25 cellular contexts compared by ENCODE assay signal in the genomic region with DNA sequence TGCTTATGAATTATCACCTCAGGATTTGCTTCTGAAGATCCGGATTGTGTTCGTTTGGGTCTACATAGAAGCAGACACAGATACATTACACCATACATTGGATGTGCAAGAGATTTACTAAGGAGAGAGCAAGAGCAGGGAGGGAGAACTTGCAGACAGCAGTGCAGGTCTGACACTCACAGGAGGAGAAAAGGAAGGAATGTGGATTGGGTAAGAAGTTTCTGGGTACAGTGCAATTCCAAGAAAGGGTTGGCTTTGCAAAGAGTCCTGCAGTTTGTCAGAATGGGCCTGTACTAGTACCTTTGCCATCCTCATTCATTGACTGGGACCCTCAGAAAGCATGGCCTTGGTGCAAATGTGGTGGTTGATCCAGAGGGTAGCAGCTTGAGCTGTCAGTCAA. TPM values are rescaled to one million over a fixed set of nuclear protein-coding genes. Genes with fewer than 3 reads are reported as not detected.
DNase-seq lines count a peak whose midpoint lies in the region; ATAC-seq and TF ChIP-seq lines count a peak whose summit lies in the region.
"Had no signal": no experiment of that assay in that cellular context is flagged by ENCODE, and none has a peak within 500 bp of the region (broad histone marks: within the 10 kb centered on the region; RNA-seq: fewer than 3 reads in every experiment).

No MANE protein-coding gene starts in this region.

- no peak for ATAC-seq in stimulated activated naive CD8-positive, alpha-beta T cell treated with anti-CD3 and anti-CD28 coated beads, Interleukin-15, amount 100 ng/mL, for 72 hours
- no peak for ATAC-seq in GM19035 (IDR thresholded peaks at IDR 0.05; ENCODE audit: unreplicated experiment)
- ATAC-seq: HCT116, Right ventricle myocardium inferior, SK-N-SH treated with all-trans-retinoic acid at 6 μM for 48 hours had no signal

- H3K79me1 ChIP-seq in H9 (ENCODE audit: insufficient read depth, low read depth, low read length, poor library complexity, severe bottlenecking) (no peaks in the 10 kb centered on the region), mesenchymal stem cell (replicated peaks; ENCODE audit: low read length, poor library complexity, severe bottlenecking) (peaks cover 10% of the 10 kb centered on the region)

- no peaks in the 10 kb centered on the region; a peak in 1 of 5 replicates for H3K9me3 Mint-ChIP-seq in H9
- H3K9me3 Mint-ChIP-seq in endodermal cell: peaks cover under 1% of the 10 kb centered on the region
- no peaks in the 10 kb centered on the region for H3K9me3 Mint-ChIP-seq in stimulated activated naive CD8-positive, alpha-beta T cell treated with anti-CD3 and anti-CD28 coated beads, Interleukin-15, amount 100 ng/mL, for 72 hours

- H3K23me2 ChIP-seq in H9 (ENCODE audit: insufficient read length, low read depth, low read length, poor library complexity, severe bottlenecking): peaks cover 4% of the 10 kb centered on the region

- no peak overlapping the region for H2AK5ac ChIP-seq in H9 (ENCODE audit: insufficient read length, low read length)
- no peak overlapping the region for H2AK5ac ChIP-seq in mesenchymal stem cell (ENCODE audit: low read length, severe bottlenecking)

- DNase-seq in H9 (no peak), endodermal cell (peak; percentile 58), iris pigment epithelial cell (ENCODE audit: low read depth) (peak; percentile 10), mesenchymal stem cell (no peak), NCI-H2081 treated with DMSO at 0.1 percent for 48 hours (lab: John Stamatoyannopoulos, UW) (no peak)
- DNase-seq in stimulated activated naive CD8-positive, alpha-beta T cell treated with anti-CD3 and anti-CD28 coated beads, Interleukin-15, amount 100 ng/mL, for 72 hours: no peak
- DNase-seq: CD4-positive, CD25-positive, alpha-beta regulatory T cell; GM23248; IMR-90; MV-4-11; NCI-H1105 treated with DMSO at 0.1 percent for 48 hours; NCI-H146; NCI-H1930; NCI-H446; NCI-H524 treated with DMSO at 0.1 percent for 48 hours; NCI-H82; NK-92 treated with Interleukin-12 subunit alpha and Interleukin-12 subunit beta, amount 100 ng/mL, for 24 hours; PC-9; SJCRH30 had no signal

- H3K9me3 ChIP-seq in H9 (ENCODE audit: control insufficient read depth, low read depth, low read length) (no peaks in the 10 kb centered on the region), HUES64 (ENCODE audit: insufficient read depth, low read depth, low read length) (no peaks in the 10 kb centered on the region), endodermal cell (ENCODE audit: control insufficient read depth, low read length) (no peaks in the 10 kb centered on the region), mesenchymal stem cell (ENCODE audit: control insufficient read depth, low read length) (no peaks in the 10 kb centered on the region)
- H3K9me3 ChIP-seq: BLaER1, SJCRH30 had no signal

- H3K4me3 Mint-ChIP-seq in H9 (no peak overlapping the region), endodermal cell (no peak overlapping the region)
- H3K4me3 Mint-ChIP-seq in stimulated activated naive CD8-positive, alpha-beta T cell treated with anti-CD3 and anti-CD28 coated beads, Interleukin-15, amount 100 ng/mL, for 72 hours: no peak overlapping the region

- H2BK5ac ChIP-seq in H9 (ENCODE audit: insufficient read length, low read length) (no peak overlapping the region), mesenchymal stem cell (ENCODE audit: low read depth, low read length, poor library complexity, severe bottlenecking) (no peak overlapping the region)

- H2BK15ac ChIP-seq in H9 (ENCODE audit: low read depth, low read length) (no peak overlapping the region), mesenchymal stem cell (ENCODE audit: low read depth, poor library complexity, severe bottlenecking) (no peak overlapping the region)

- H3K56ac ChIP-seq in H9 (ENCODE audit: insufficient read length, low read depth, low read length): no peak overlapping the region

- H3K79me2 ChIP-seq in H9 (ENCODE audit: insufficient read depth, low read length): no peaks in the 10 kb centered on the region

- no peak overlapping the region for H3K27ac ChIP-seq in H9 (ENCODE audit: insufficient read length, low read depth, low read length)
- H3K27ac ChIP-seq in HUES64 (ENCODE audit: low read depth, low read length): peak overlapping the region; percentile 38; the same call in 1 of the 2 replicates
- no peak overlapping the region for H3K27ac ChIP-seq in endodermal cell (ENCODE audit: low read depth, low read length)
- H3K27ac ChIP-seq in mesenchymal stem cell (ENCODE audit: low read length, poor library complexity, severe bottlenecking): no peak overlapping the region
- H3K27ac ChIP-seq: BLaER1, GM23248, PC-9, SJCRH30 had no signal

- H4K5ac ChIP-seq in H9 (ENCODE audit: insufficient read length, low read depth, low read length): no peak overlapping the region

- H2BK12ac ChIP-seq in H9 (ENCODE audit: insufficient read length, low read depth, low read length): no peak overlapping the region
- H2BK12ac ChIP-seq in mesenchymal stem cell (ENCODE audit: low read length in 2 of 2): no peak overlapping the region

- H3K18ac ChIP-seq in H9 (ENCODE audit: insufficient read length, low read depth, low read length) (no peak overlapping the region), mesenchymal stem cell (ENCODE audit: low read depth in 1 of 2, low read length in 2 of 2) (no peak overlapping the region)

- H3K36me3 ChIP-seq in HUES64 (ENCODE audit: insufficient read depth, low read length) (no peaks in the 10 kb centered on the region), endodermal cell (ENCODE audit: control insufficient read depth, insufficient read depth, low read length) (no peaks in the 10 kb centered on the region), mesenchymal stem cell (ENCODE audit: control insufficient read depth in 1 of 2, insufficient read depth in 2 of 2, low read depth in 1 of 2, low read length in 2 of 2) (no peaks in the 10 kb centered on the region)
- H3K36me3 ChIP-seq: BLaER1, SJCRH30 had no signal

- H3K4me1 ChIP-seq in H9 (ENCODE audit: insufficient read depth, low read length) (peaks cover 4% of the 10 kb centered on the region; the same call in 1 of the 2 replicates), HUES64 (ENCODE audit: insufficient read depth, low read length) (peaks cover 9% of the 10 kb centered on the region), endodermal cell (ENCODE audit: control insufficient read depth, insufficient read depth, low read length) (peaks cover 2% of the 10 kb centered on the region), mesenchymal stem cell (ENCODE audit: control insufficient read depth, insufficient read depth, low read depth, low read length) (peaks cover 4% of the 10 kb centered on the region)
- H3K4me1 ChIP-seq: SJCRH30 had no signal

- no peaks in the 10 kb centered on the region for H4K20me1 ChIP-seq in H9 (ENCODE audit: control insufficient read depth, insufficient read depth, insufficient read length)
- H4K20me1 ChIP-seq: BLaER1 had no signal

- H2BK20ac ChIP-seq in H9 (ENCODE audit: low read depth, low read length, poor library complexity, severe bottlenecking): no peak overlapping the region

- no peaks in the 10 kb centered on the region for H3K27me3 Mint-ChIP-seq in H9 (ENCODE audit: low read depth)
- no peaks in the 10 kb centered on the region for H3K27me3 Mint-ChIP-seq in endodermal cell (ENCODE audit: insufficient read depth)
- peaks cover 7% of the 10 kb centered on the region for H3K27me3 Mint-ChIP-seq in stimulated activated naive CD8-positive, alpha-beta T cell treated with anti-CD3 and anti-CD28 coated beads, Interleukin-15, amount 100 ng/mL, for 72 hours

- H3K4me2 ChIP-seq in H9 (ENCODE audit: insufficient read depth, insufficient read length, low read length) (no peak overlapping the region), mesenchymal stem cell (ENCODE audit: low read length, poor library complexity, severe bottlenecking) (no peak overlapping the region)
- H3K4me2 ChIP-seq: BLaER1, PC-9 had no signal

- no peak for TF ChIP-seq CTCF in H9 (conservative IDR thresholded peaks at IDR 0.05)
- no peak for TF ChIP-seq CTCF in endodermal cell (conservative IDR thresholded peaks at IDR 0.05)

- H4K8ac ChIP-seq in H9 (replicated peaks; ENCODE audit: insufficient read length, low read depth, low read length): no peak overlapping the region
- no peak overlapping the region for H4K8ac ChIP-seq in mesenchymal stem cell (ENCODE audit: low read length)

- H4K91ac ChIP-seq in H9 (ENCODE audit: insufficient read length, low read depth, low read length) (no peak overlapping the region), mesenchymal stem cell (ENCODE audit: low read length) (no peak overlapping the region)

- H3K14ac ChIP-seq in H9 (ENCODE audit: insufficient read depth, low read length): no peak overlapping the region
- no peak overlapping the region for H3K14ac ChIP-seq in mesenchymal stem cell (ENCODE audit: low read length in 2 of 2)

- H3K23ac ChIP-seq in H9 (ENCODE audit: insufficient read length, low read depth, low read length) (no peak overlapping the region), mesenchymal stem cell (ENCODE audit: low read length in 2 of 2) (no peak overlapping the region)

- no peak overlapping the region for H2AFZ ChIP-seq in H9 (ENCODE audit: low read length)
- no peak overlapping the region for H2AFZ ChIP-seq in mesenchymal stem cell (ENCODE audit: low read depth, low read length)
- H2AFZ ChIP-seq: GM23248, PC-9 had no signal

- H3K4me1 Mint-ChIP-seq in H9: peaks cover 20 to 34% of the 10 kb centered on the region in 2 experiments
- H3K4me1 Mint-ChIP-seq in endodermal cell: peaks cover 25% of the 10 kb centered on the region
- H3K4me1 Mint-ChIP-seq in stimulated activated naive CD8-positive, alpha-beta T cell treated with anti-CD3 and anti-CD28 coated beads, Interleukin-15, amount 100 ng/mL, for 72 hours: peaks cover 13% of the 10 kb centered on the region

- H3K4ac ChIP-seq in H9 (ENCODE audit: low read depth, low read length) (no peak overlapping the region), mesenchymal stem cell (ENCODE audit: low read depth in 1 of 2, low read length in 2 of 2) (no peak overlapping the region)

- no peak overlapping the region for H3T11ph ChIP-seq in H9 (ENCODE audit: low read length)

- H3K36me3 Mint-ChIP-seq in H9 (ENCODE audit: insufficient read depth in 1 of 3, low read depth in 3 of 3) (no peaks in the 10 kb centered on the region; a peak in 1 of 7 replicates), endodermal cell (ENCODE audit: low read depth) (peaks cover 5% of the 10 kb centered on the region)
- H3K36me3 Mint-ChIP-seq: CD4-positive, CD25-positive, alpha-beta regulatory T cell had no signal

- H2BK120ac ChIP-seq in H9 (ENCODE audit: low read depth, low read length, poor library complexity, severe bottlenecking) (no peak overlapping the region), mesenchymal stem cell (ENCODE audit: low read depth, low read length) (no peak overlapping the region)

- H3K9ac ChIP-seq in H9 (ENCODE audit: extremely low read depth, insufficient read length, low read length) (no peak overlapping the region), HUES64 (ENCODE audit: low read depth, low read length) (no peak overlapping the region; the same call in 1 of the 2 replicates), endodermal cell (ENCODE audit: extremely low read depth, low read length, poor library complexity, severe bottlenecking) (peak overlapping the region; percentile 22), mesenchymal stem cell (ENCODE audit: low read length) (no peak overlapping the region)
- H3K9ac ChIP-seq: BLaER1, GM23248 had no signal

- H3K4me3 ChIP-seq in HUES64 (ENCODE audit: low read length) (no peak overlapping the region), endodermal cell (ENCODE audit: low read length) (peak overlapping the region; percentile 32), mesenchymal stem cell (ENCODE audit: insufficient read depth in 1 of 2, low read depth in 1 of 2, low read length in 2 of 2) (no peak overlapping the region)
- H3K4me3 ChIP-seq: BLaER1, GM23248, PC-9, SJCRH30 had no signal

- H3K27ac Mint-ChIP-seq in H9 (peak overlapping the region in 2 of 3 experiments; percentile 6 to 66; a peak in 3 of 7 replicates), endodermal cell (peak overlapping the region; percentile 92)
- peak overlapping the region in 1 of 2 donors; percentile 16 for H3K27ac Mint-ChIP-seq in stimulated activated naive CD8-positive, alpha-beta T cell treated with anti-CD3 and anti-CD28 coated beads, Interleukin-15, amount 100 ng/mL, for 72 hours
- H3K27ac Mint-ChIP-seq: CD4-positive, CD25-positive, alpha-beta regulatory T cell had no signal

- WGBS in H9 (ENCODE audit: extremely low coverage, insufficient read length, low lambda C conversion rate): no CpG with 5 or more reads among the region's 2 CpGs
- WGBS in HUES64: no CpG with 5 or more reads among the region's 2 CpGs
- WGBS in endodermal cell (ENCODE audit: insufficient coverage in 1 of 2, insufficient read length in 1 of 2), 2 experiments: 73 to 100% methylated on average over 2 of the region's 2 CpGs
- 80% methylated on average over 2 of the region's 2 CpGs for WGBS in mesenchymal stem cell

- H3K27me3 ChIP-seq in H9 (ENCODE audit: insufficient read depth, low read length) (no peaks in the 10 kb centered on the region), HUES64 (ENCODE audit: insufficient read depth, low read length) (no peaks in the 10 kb centered on the region), endodermal cell (ENCODE audit: control insufficient read depth, insufficient read depth, low read length, poor library complexity, severe bottlenecking) (no peaks in the 10 kb centered on the region), mesenchymal stem cell (ENCODE audit: control insufficient read depth in 1 of 2, insufficient read depth in 1 of 2, low read length in 2 of 2) (no peaks in the 10 kb centered on the region)
- H3K27me3 ChIP-seq: BLaER1, SJCRH30 had no signal

RNA-seq across cellular contexts. Expression of a gene that starts 4.8 kb away (rescaled TPM):
- total RNA-seq in H9 (2021) (64.0 and 74.5 TPM in 2 replicates), endodermal cell (10 to 100 TPM; 81.8 to 99.6 TPM)
- 63.2 TPM for polyA plus RNA-seq in HUES64 (2013, experiment 1 of 2)
- 53.4 TPM for polyA plus RNA-seq in HUES64 (2013, experiment 2 of 2)
- polyA plus RNA-seq in endodermal cell (2013, experiment 1 of 2): 80.1 TPM
- 78.2 TPM for polyA plus RNA-seq in endodermal cell (2013, experiment 2 of 2)
- polyA plus RNA-seq in mesenchymal stem cell (2013, experiment 1 of 2): 11.3 TPM
- polyA plus RNA-seq in mesenchymal stem cell (2013, experiment 2 of 2): 11.3 TPM

Comparison
In these comparisons a context has a peak if more than half of its experiments do, and no peak if none do; other contexts are left out.
1. DNase-seq: peak in endodermal cell (single experiment) and iris pigment epithelial cell (single experiment); none in H9 (single experiment), mesenchymal stem cell (single experiment), NCI-H2081 treated with DMSO at 0.1 percent for 48 hours (single experiment) and stimulated activated naive CD8-positive, alpha-beta T cell treated with anti-CD3 and anti-CD28 coated beads, Interleukin-15, amount 100 ng/mL, for 72 hours (0 of 2).